11 cellular contexts compared by ENCODE assay signal in the genomic region with DNA sequence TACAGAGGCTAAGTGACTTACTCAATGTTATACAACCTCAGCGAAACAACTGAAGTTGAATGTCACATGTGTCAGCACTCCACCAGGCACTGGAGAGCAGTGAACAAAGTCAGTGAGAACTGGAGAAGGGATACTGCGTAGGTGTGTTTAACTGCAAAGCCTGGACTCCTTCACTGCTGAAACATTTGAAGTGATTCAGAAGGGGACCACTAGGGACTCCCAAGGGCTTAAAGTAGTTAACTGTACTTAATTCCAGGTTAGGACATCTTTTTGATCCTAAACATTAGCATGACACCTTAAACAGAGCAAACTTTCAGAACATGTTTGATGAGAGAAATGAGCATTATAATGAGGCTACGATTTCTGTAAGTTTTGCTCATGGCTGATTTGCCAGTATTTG. TPM values are rescaled to one million over a fixed set of nuclear protein-coding genes. Genes with fewer than 3 reads are reported as not detected.
DNase-seq lines count a peak whose midpoint lies in the region; ATAC-seq, FAIRE-seq and TF ChIP-seq lines count a peak whose summit lies in the region.
"Had no signal": no experiment of that assay in that cellular context is flagged by ENCODE, and none has a peak within 500 bp of the region (broad histone marks: within the 10 kb centered on the region; RNA-seq: fewer than 3 reads in every experiment).

No MANE protein-coding gene starts in this region.

- no peak for TF ChIP-seq EP300 in suprapubic skin (IDR thresholded peaks at IDR 0.05)

- H3K27me3 ChIP-seq in astrocyte (ENCODE audit: insufficient read depth, low read length), result no peaks in the 10 kb centered on the region
- H3K27me3 ChIP-seq in suprapubic skin, result no peaks in the 10 kb centered on the region

- FAIRE-seq in astrocyte (lab: Jason Lieb, UNC), result no peak

- DNase-seq in NCI-H2171 treated with DMSO at 0.1 percent for 48 hours (lab: John Stamatoyannopoulos, UW), result peak; percentile 34
- no peak for DNase-seq in NCI-H2171 (lab: John Stamatoyannopoulos, UW)
- peak; percentile 7 to 10 for DNase-seq in Kasumi-1 (lab: John Stamatoyannopoulos, UW)
- no peak for DNase-seq in astrocyte (ENCODE audit: low read depth)
- DNase-seq in nephron progenitor cell, result no peak
- no peak for DNase-seq in suprapubic skin (ENCODE audit: low spot score in 2 of 2)
- no peak for DNase-seq in UCSD-AML1 (lab: John Stamatoyannopoulos, UW; ENCODE audit: unreplicated experiment)
- DNase-seq: naive thymus-derived CD4-positive, alpha-beta T cell; NCI-H1105; stimulated activated naive CD8-positive, alpha-beta T cell treated with anti-CD3 and anti-CD28 coated beads, Interleukin-15, amount 100 ng/mL, for 72 hours had no signal

- no peak overlapping the region for H3K27ac Mint-ChIP-seq in astrocyte (ENCODE audit: unreplicated experiment)
- H3K27ac Mint-ChIP-seq in nephron progenitor cell, result no peak overlapping the region
- H3K27ac Mint-ChIP-seq: naive thymus-derived CD4-positive, alpha-beta T cell had no signal

- TF ChIP-seq POLR2A in suprapubic skin (IDR thresholded peaks at IDR 0.05), result no peak

- H2AFZ ChIP-seq in astrocyte (ENCODE audit: low read depth, low read length), result no peak overlapping the region

- H3K4me3 Mint-ChIP-seq in astrocyte (ENCODE audit: unreplicated experiment), result no peak overlapping the region
- no peak overlapping the region for H3K4me3 Mint-ChIP-seq in nephron progenitor cell
- H3K4me3 Mint-ChIP-seq: naive thymus-derived CD4-positive, alpha-beta T cell; stimulated activated naive CD8-positive, alpha-beta T cell treated with anti-CD3 and anti-CD28 coated beads, Interleukin-15, amount 100 ng/mL, for 72 hours had no signal

- no peaks in the 10 kb centered on the region for H3K9me3 ChIP-seq in astrocyte (ENCODE audit: insufficient read depth, low read depth, low read length)
- no peaks in the 10 kb centered on the region for H3K9me3 ChIP-seq in suprapubic skin

- H3K79me2 ChIP-seq in astrocyte (ENCODE audit: insufficient read depth, low read length), result no peaks in the 10 kb centered on the region

- no peaks in the 10 kb centered on the region for H3K4me1 ChIP-seq in astrocyte (ENCODE audit: insufficient read depth, low read length)
- no peaks in the 10 kb centered on the region for H3K4me1 ChIP-seq in suprapubic skin

- peak; percentile 33 for TF ChIP-seq CTCF in astrocyte (IDR thresholded peaks at IDR 0.05; ENCODE audit: insufficient read depth, low read depth, low read length)
- TF ChIP-seq CTCF in nephron progenitor cell (IDR thresholded peaks at IDR 0.05), result peak; percentile 38
- no peak for TF ChIP-seq CTCF in suprapubic skin (IDR thresholded peaks at IDR 0.05)

- no peaks in the 10 kb centered on the region for H3K36me3 ChIP-seq in astrocyte (ENCODE audit: insufficient read depth, low read length)
- no peaks in the 10 kb centered on the region for H3K36me3 ChIP-seq in suprapubic skin

- H3K9me3 Mint-ChIP-seq in astrocyte (ENCODE audit: unreplicated experiment), result no peaks in the 10 kb centered on the region
- H3K9me3 Mint-ChIP-seq in nephron progenitor cell, result peaks cover 15% of the 10 kb centered on the region

- H3K4me3 ChIP-seq in astrocyte (ENCODE audit: insufficient read depth, low read depth, low read length) (no peak overlapping the region), suprapubic skin (no peak overlapping the region)

- H3K27me3 Mint-ChIP-seq in astrocyte (ENCODE audit: low read depth, unreplicated experiment) (no peaks in the 10 kb centered on the region), nephron progenitor cell (ENCODE audit: low read depth, poor library complexity) (no peaks in the 10 kb centered on the region)
- H3K27me3 Mint-ChIP-seq: stimulated activated naive CD8-positive, alpha-beta T cell treated with anti-CD3 and anti-CD28 coated beads, Interleukin-15, amount 100 ng/mL, for 72 hours had no signal

- ATAC-seq in GM18858 (IDR thresholded peaks at IDR 0.05; ENCODE audit: unreplicated experiment), result no peak
- ATAC-seq: naive thymus-derived CD4-positive, alpha-beta T cell; stimulated activated naive CD8-positive, alpha-beta T cell treated with anti-CD3 and anti-CD28 coated beads, Interleukin-15, amount 100 ng/mL, for 72 hours had no signal

- H3K27ac ChIP-seq in astrocyte (ENCODE audit: low read depth, low read length), result no peak overlapping the region
- no peak overlapping the region for H3K27ac ChIP-seq in suprapubic skin

- H3K9ac ChIP-seq in astrocyte (ENCODE audit: low read length), result no peak overlapping the region

- no peak overlapping the region for H3K4me2 ChIP-seq in astrocyte (ENCODE audit: low read length)

- H3K4me1 Mint-ChIP-seq in astrocyte (ENCODE audit: low read depth, unreplicated experiment), result no peaks in the 10 kb centered on the region
- no peaks in the 10 kb centered on the region for H3K4me1 Mint-ChIP-seq in nephron progenitor cell

- H3K36me3 Mint-ChIP-seq in astrocyte (ENCODE audit: low read depth, unreplicated experiment), result no peaks in the 10 kb centered on the region
- H3K36me3 Mint-ChIP-seq in nephron progenitor cell (ENCODE audit: low read depth), result peaks cover 10% of the 10 kb centered on the region

- no peaks in the 10 kb centered on the region for H4K20me1 ChIP-seq in astrocyte (ENCODE audit: insufficient read depth, low read length)

- WGBS in suprapubic skin, result 95% methylated on average over 3 of the region's 3 CpGs

RNA-seq across cellular contexts. Expression of gene ZBTB24, which starts 45.0 kb away (rescaled TPM):
- total RNA-seq in astrocyte, result 8.4 and 9.3 TPM in 2 replicates
- total RNA-seq in suprapubic skin, result 10 to 100 TPM in 3 of 4 donors, 1 to 10 TPM in 1; 8.1 to 11.6 (median 11.2) TPM

Comparison
In these comparisons a context has a peak if more than half of its experiments do, and no peak if none do; other contexts are left out.
1. DNase-seq: peak in NCI-H2171 treated with DMSO at 0.1 percent for 48 hours (single experiment) and Kasumi-1 (2 of 2); none in NCI-H2171 (single experiment), astrocyte (single experiment), nephron progenitor cell (single experiment), suprapubic skin (0 of 2) and UCSD-AML1 (single experiment).
2. CTCF ChIP-seq: peak in astrocyte (single experiment) and nephron progenitor cell (single experiment); none in suprapubic skin (0 of 2).